ENCODE assay signal across 8 cellular contexts in genomic region chr14:58395815-58396626, GRCh38. TPM values are rescaled to one million over a fixed set of nuclear protein-coding genes. Genes with fewer than 3 reads are reported as not detected.
A peak's percentile ranks its signal among the peaks of the same experiment; 100 is the strongest.
DNase-seq lines count a peak whose midpoint lies in the region; ATAC-seq and TF ChIP-seq lines count a peak whose summit lies in the region.

Gene TOMM20L, plus strand, starts transcription at chr14:58395930. Its CDS starts 28 bp downstream, at chr14:58395958.

- peak; percentile 37; the same call in 1 of the 2 replicates for TF ChIP-seq RAD21 in Ishikawa (IDR thresholded peaks at IDR 0.05; ENCODE audit: low read depth)

- peak within 1 kb of the TSS; percentile 41 to 58 for H3K4me3 ChIP-seq in right atrium auricular region
- H3K4me3 ChIP-seq in rectal smooth muscle tissue (ENCODE audit: low read length), result peak within 1 kb of the TSS; percentile 78
- peak within 1 kb of the TSS; percentile 60 to 65 for H3K4me3 ChIP-seq in vagina

- peak within 1 kb of the TSS; percentile 69 for H3K9ac ChIP-seq in rectal smooth muscle tissue (ENCODE audit: low read length)

- TF ChIP-seq CTCF in right atrium auricular region (IDR thresholded peaks at IDR 0.05) (peak; percentile 80 to 94), vagina (IDR thresholded peaks at IDR 0.05) (peak; percentile 53 to 96 (median 77))

- TF ChIP-seq EP300 in Ishikawa (IDR thresholded peaks at IDR 0.05; ENCODE audit: borderline replicate concordance), result no peak

- no peak for TF ChIP-seq POLR2A in vagina (IDR thresholded peaks at IDR 0.05)

- peak; percentile 92 for ATAC-seq in GM21576 (IDR thresholded peaks at IDR 0.05; ENCODE audit: unreplicated experiment)

- DNase-seq in ELR (ENCODE audit: low read depth), result peak; percentile 73
- peak; percentile 69 for DNase-seq in SW480 (ENCODE audit: low spot score)
- peak; percentile 29 for DNase-seq in amniotic stem cell (lab: John Stamatoyannopoulos, UW)
- DNase-seq in right atrium auricular region (ENCODE audit: low spot score), result peak; percentile 62
- DNase-seq in vagina (ENCODE audit: extremely low spot score in 2 of 2), result no peak

- H3K36me3 ChIP-seq in right atrium auricular region, result no peaks in the 10 kb centered on the region
- no peaks in the 10 kb centered on the region for H3K36me3 ChIP-seq in rectal smooth muscle tissue (ENCODE audit: control insufficient read depth, insufficient read depth, low read length)
- H3K36me3 ChIP-seq in vagina, result no peaks in the 10 kb centered on the region

- intact Hi-C loops in vagina (cut with DNase I), result loop anchor here (10.0 kb wide), 1 partner anchor 301 kb away; no protein-coding TSS in a partner anchor

- H3K4me1 ChIP-seq in right atrium auricular region, result peaks cover 0 to 10% of the 10 kb centered on the region in 2 donors
- H3K4me1 ChIP-seq in rectal smooth muscle tissue (ENCODE audit: control insufficient read depth, insufficient read depth, low read length), result no peaks in the 10 kb centered on the region
- H3K4me1 ChIP-seq in vagina, result peaks cover 14% of the 10 kb centered on the region

- no peaks in the 10 kb centered on the region for H3K27me3 ChIP-seq in right atrium auricular region
- H3K27me3 ChIP-seq in rectal smooth muscle tissue (ENCODE audit: control insufficient read depth, insufficient read depth, low read length), result no peaks in the 10 kb centered on the region
- no peaks in the 10 kb centered on the region for H3K27me3 ChIP-seq in vagina

- H3K9me3 ChIP-seq in right atrium auricular region (no peaks in the 10 kb centered on the region), vagina (no peaks in the 10 kb centered on the region)

- peak within 1 kb of the TSS; percentile 20 to 41 for H3K27ac ChIP-seq in right atrium auricular region
- H3K27ac ChIP-seq in rectal smooth muscle tissue (ENCODE audit: low read depth, low read length), result peak within 1 kb of the TSS; percentile 72
- peak within 1 kb of the TSS; percentile 81 for H3K27ac ChIP-seq in vagina

TF ChIP-seq in Ishikawa, 13 proteins besides CTCF, POLR2A, EP300 and RAD21:
- TF ChIP-seq USF1 (IDR thresholded peaks at IDR 0.05), result no peak
- TF ChIP-seq MAX (IDR thresholded peaks at IDR 0.05), result peak; percentile 93

RNA-seq across cellular contexts. Expression of gene TOMM20L, which starts in this region (rescaled TPM):
- total RNA-seq in right atrium auricular region, result not detected
- total RNA-seq in vagina, result not detected

Comparison
In these comparisons a context has a peak if more than half of its experiments do, and no peak if none do; other contexts are left out.
1. Peak in DNase-seq, H3K4me3 ChIP-seq and H3K27ac ChIP-seq in right atrium auricular region; RNA of the gene not detected or under 1 TPM.
2. DNase-seq: peak in ELR (single experiment), SW480 (single experiment) and amniotic stem cell (single experiment); none in vagina (0 of 2).
3. H3K27ac ChIP-seq: peak in every context shown above with its lines; median percentile 81 in vagina; 72 in rectal smooth muscle tissue; 30 in right atrium auricular region.
4. Peak in every context shown above with its lines, with median percentiles within 50 percentile points of each other: H3K4me3 ChIP-seq.